16 cellular contexts compared by ENCODE assay signal in genomic region chr18:61876899-61877298, GRCh38. TPM values are rescaled to one million over a fixed set of nuclear protein-coding genes. Genes with fewer than 3 reads are reported as not detected.
"Had no signal": no experiment of that assay in that cellular context is flagged by ENCODE, and none has a peak within 500 bp of the region (broad histone marks: within the 10 kb centered on the region; RNA-seq: fewer than 3 reads in every experiment).

No MANE protein-coding gene starts in this region.

- H3K4me3 ChIP-seq: colonic mucosa, esophagus muscularis mucosa, suprapubic skin had no signal

- H3K27ac ChIP-seq: colonic mucosa, esophagus muscularis mucosa, suprapubic skin had no signal

- DNase-seq: activated CD4-positive, alpha-beta T cell treated with anti-CD3 and anti-CD28 coated beads, Interleukin-2, amount 10 ng/mL, durations not matched to agents 24 days and 14 days; activated CD4-positive, CD25-positive, alpha-beta regulatory T cell; activated naive CD4-positive, alpha-beta T cell treated with Interleukin-2 at 50 U/mL for 16 hours; colonic mucosa; effector CD4-positive, alpha-beta T cell; naive thymus-derived CD8-positive, alpha-beta T cell; right cardiac atrium; small intestine; stimulated activated CD4-positive, alpha-beta T cell treated with anti-CD3 and anti-CD28 coated beads, Interleukin-4, amount 100 ng/mL, for 4 hours; stimulated activated CD8-positive, alpha-beta memory T cell treated with anti-CD3 and anti-CD28 coated beads, Interleukin-4, amount 100 ng/mL, for 48 hours; stimulated activated naive CD4-positive, alpha-beta T cell treated with Interleukin-2 at 50 U/mL for 16 hours; SW 1271 had no signal

- ATAC-seq: activated T-helper 17 cell treated with anti-CD3 and anti-CD28 coated beads, Interleukin-2, amount 50 U/mL, for 72 hours; left lobe of liver; naive thymus-derived CD8-positive, alpha-beta T cell; right cardiac atrium had no signal

- H3K4me1 ChIP-seq: colonic mucosa, esophagus muscularis mucosa had no signal

- H3K9me3 ChIP-seq: colonic mucosa, esophagus muscularis mucosa, suprapubic skin had no signal

- H3K27me3 ChIP-seq: colonic mucosa, esophagus muscularis mucosa, suprapubic skin had no signal

- H3K36me3 ChIP-seq: colonic mucosa, esophagus muscularis mucosa had no signal

RNA-seq across cellular contexts. Expression of gene RNF152, which starts 15.9 kb away (rescaled TPM):
- polyA plus RNA-seq: naive thymus-derived CD8-positive, alpha-beta T cell had no signal
